Comparison of ENCODE assay signal across 24 cellular contexts in the genomic region with DNA sequence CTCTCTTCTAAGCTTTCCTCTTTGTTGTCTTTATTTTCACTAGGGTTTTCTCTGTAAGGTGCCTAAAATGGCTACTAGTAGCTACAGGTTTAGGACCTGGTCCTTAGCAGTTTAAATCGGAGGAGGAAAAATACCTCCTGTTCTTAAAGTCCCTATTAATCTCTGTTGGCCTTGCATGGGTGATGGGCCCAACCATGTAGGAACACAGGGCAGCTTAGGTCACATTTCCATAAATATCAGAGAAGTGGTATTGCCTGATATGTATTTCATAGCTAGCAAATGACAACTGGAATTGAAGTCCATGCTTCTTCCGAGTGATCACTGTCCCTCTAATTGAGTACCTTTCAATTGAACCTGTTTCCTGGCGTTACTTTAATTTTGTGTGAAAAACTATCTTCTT.
"Had no signal": no experiment of that assay in that cellular context is flagged by ENCODE, and none has a peak within 500 bp of the region (broad histone marks: within the 10 kb centered on the region; RNA-seq: fewer than 3 reads in every experiment).

No MANE protein-coding gene starts in this region.

- H3K79me2 ChIP-seq: hepatocyte had no signal

- H3K27ac ChIP-seq: hepatocyte, lower lobe of right lung, ovary, spleen, suprapubic skin, thoracic aorta, tibial artery, upper lobe of right lung had no signal

- H3K36me3 ChIP-seq: lower lobe of right lung, ovary, spleen, suprapubic skin, thoracic aorta, tibial artery, upper lobe of right lung had no signal

- H2AFZ ChIP-seq: hepatocyte had no signal

- H3K4me1 ChIP-seq: lower lobe of right lung, spleen, suprapubic skin, tibial artery, upper lobe of right lung had no signal

- ATAC-seq: lower lobe of right lung; natural killer cell; sciatic nerve; stimulated activated effector memory CD8-positive, alpha-beta T cell treated with anti-CD3 and anti-CD28 coated beads, Interleukin-12 subunit alpha, Interleukin-12 subunit beta, amount 100 ng/mL, for 72 hours; upper lobe of right lung had no signal

- H3K4me3 ChIP-seq: hepatocyte, lower lobe of right lung, ovary, spleen, suprapubic skin, thoracic aorta, tibial artery, upper lobe of right lung had no signal

- DNase-seq: head of caudate nucleus; kidney glomerular epithelial cell; lower lobe of right lung; mammary epithelial cell; mesenchymal stem cell; naive B cell; natural killer cell; nephron progenitor cell; ovary; right cardiac atrium; small intestine; spleen; stimulated activated CD4-positive, alpha-beta T cell treated with anti-CD3 and anti-CD28 coated beads, Interleukin-4, amount 100 ng/mL, for 24 hours; stimulated activated naive CD4-positive, alpha-beta T cell; tibial artery; trophoblast cell; upper lobe of right lung had no signal

- H3K27me3 ChIP-seq: hepatocyte, ovary, spleen, suprapubic skin, tibial artery, upper lobe of right lung had no signal

- H3K4me2 ChIP-seq: hepatocyte had no signal

- H3K9me3 ChIP-seq: lower lobe of right lung, ovary, spleen, suprapubic skin, thoracic aorta, tibial artery, upper lobe of right lung had no signal

- FAIRE-seq: keratinocyte, small intestine, urothelium cell line had no signal
